Comparison of ENCODE assay signal across 8 cellular contexts in genomic region chr12:51391047-51391837, GRCh38. TPM values are rescaled to one million over a fixed set of nuclear protein-coding genes. Genes with fewer than 3 reads are reported as not detected.
DNase-seq lines count a peak whose midpoint lies in the region; ATAC-seq, FAIRE-seq and TF ChIP-seq lines count a peak whose summit lies in the region.

Gene GALNT6, minus strand, starts transcription at chr12:51391406. Its CDS starts 11,625 bp downstream, at chr12:51379781.

- no peak for FAIRE-seq in HTR-8/SVneo (lab: Jason Lieb, UNC)

- TF ChIP-seq CTCF in hepatocyte (IDR thresholded peaks at IDR 0.05; ENCODE audit: poor library complexity): no peak

- peak within 1 kb of the TSS; percentile 96 for H3K4me2 ChIP-seq in hepatocyte

- H3K9me3 ChIP-seq in adipocyte (ENCODE audit: control insufficient read depth, low read length) (no peaks in the 10 kb centered on the region), hepatocyte (ENCODE audit: low read depth) (no peaks in the 10 kb centered on the region)

- H3K27me3 ChIP-seq in adipocyte (replicated peaks; ENCODE audit: control insufficient read depth, insufficient read depth, low read length) (peaks cover 4% of the 10 kb centered on the region), hepatocyte (no peaks in the 10 kb centered on the region)

- peak within 1 kb of the TSS; percentile 30 for H3K9ac ChIP-seq in adipocyte (ENCODE audit: low read length)

- H3K27ac ChIP-seq in hepatocyte (peak within 1 kb of the TSS; percentile 67), skin epidermis (peak within 1 kb of the TSS; percentile 47 to 92 (median 82))

- H3K36me3 ChIP-seq in adipocyte (ENCODE audit: control insufficient read depth, insufficient read depth, low read length, severe bottlenecking) (no peaks in the 10 kb centered on the region), hepatocyte (replicated peaks; ENCODE audit: insufficient read depth, low read depth) (no peaks in the 10 kb centered on the region)

- peak; percentile 62 for ATAC-seq in GM19328 (IDR thresholded peaks at IDR 0.05; ENCODE audit: unreplicated experiment)

- H3K79me2 ChIP-seq in hepatocyte: no peaks in the 10 kb centered on the region

- H3K4me3 ChIP-seq in adipocyte (ENCODE audit: low read length) (peak within 1 kb of the TSS; percentile 71), hepatocyte (peak within 1 kb of the TSS; percentile 53), skin epidermis (peak within 1 kb of the TSS; percentile 52 to 73 (median 58))

- DNase-seq in AG20443 (ENCODE audit: low spot score) (peak; percentile 54), HTR-8/SVneo (ENCODE audit: insufficient read length, low spot score) (peak; percentile 44), T-helper 1 cell (peak; percentile 55 to 78 (median 70)), adipocyte (ENCODE audit: low read depth) (peak; percentile 51), hepatocyte (ENCODE audit: low spot score) (peak; percentile 82), NCI-H128 (lab: John Stamatoyannopoulos, UW; ENCODE audit: unreplicated experiment) (no peak)

- peak within 1 kb of the TSS; percentile 88 for H2AFZ ChIP-seq in hepatocyte

- 7% methylated on average over 24 of the region's 57 CpGs for WGBS in hepatocyte (ENCODE audit: low lambda C conversion rate, missing lambda C conversion rate)

- no peaks in the 10 kb centered on the region for H3K9me2 ChIP-seq in hepatocyte (replicated peaks; ENCODE audit: insufficient read depth)

- H3K4me1 ChIP-seq in adipocyte (ENCODE audit: control insufficient read depth, insufficient read depth, low read length): peaks cover 12% of the 10 kb centered on the region
- H3K4me1 ChIP-seq in hepatocyte (ENCODE audit: insufficient read depth): peaks cover 20% of the 10 kb centered on the region

- H4K20me1 ChIP-seq in hepatocyte (ENCODE audit: insufficient read depth, poor library complexity, severe bottlenecking): no peaks in the 10 kb centered on the region

RNA-seq across cellular contexts. Expression of gene GALNT6, which starts in this region (rescaled TPM):
- 28.4 and 41.3 TPM in 2 replicates for total RNA-seq in hepatocyte
- 30.7 and 33.3 TPM in 2 replicates for polyA plus RNA-seq in hepatocyte
